In genomic region chr11:85759915-85760314, GRCh38 we compare ENCODE assay signal across 11 cellular contexts. TPM values are rescaled to one million over a fixed set of nuclear protein-coding genes. Genes with fewer than 3 reads are reported as not detected.
DNase-seq lines count a peak whose midpoint lies in the region; ATAC-seq and TF ChIP-seq lines count a peak whose summit lies in the region.
"Had no signal": no experiment of that assay in that cellular context is flagged by ENCODE, and none has a peak within 500 bp of the region (broad histone marks: within the 10 kb centered on the region; RNA-seq: fewer than 3 reads in every experiment).

No MANE protein-coding gene starts in this region.

- H3K27me3 Mint-ChIP-seq in CD4-positive, alpha-beta memory T cell: no peaks in the 10 kb centered on the region

- CTCF ChIA-PET in CD4-positive, alpha-beta memory T cell (lab: Charles Lee; ENCODE audit: partially characterized antibody): interaction anchor here (1.2 kb wide), 1 partner anchor 49 kb away, joined by 3 read pairs; no protein-coding TSS in a partner anchor

- peak overlapping the region in 1 of 8 donors; percentile 26 for H3K4me3 Mint-ChIP-seq in CD4-positive, alpha-beta memory T cell

- no peaks in the 10 kb centered on the region for H3K36me3 ChIP-seq in CD4-positive, alpha-beta memory T cell (ENCODE audit: insufficient read depth, low read length)
- H3K36me3 ChIP-seq in brain microvascular endothelial cell (replicated peaks): no peaks in the 10 kb centered on the region
- H3K36me3 ChIP-seq in left lung: no peaks in the 10 kb centered on the region

- H3K27ac Mint-ChIP-seq in CD4-positive, alpha-beta memory T cell: peak overlapping the region in 5 of 7 donors; percentile 2 to 32 (median 8)

- H3K27me3 ChIP-seq in CD4-positive, alpha-beta memory T cell (ENCODE audit: insufficient read depth, low read length): no peaks in the 10 kb centered on the region
- no peaks in the 10 kb centered on the region for H3K27me3 ChIP-seq in brain microvascular endothelial cell (replicated peaks)
- no peaks in the 10 kb centered on the region for H3K27me3 ChIP-seq in left lung

- no peak for TF ChIP-seq RAD21 in Ishikawa (IDR thresholded peaks at IDR 0.05; ENCODE audit: low read depth)

- intact Hi-C loops in CD4-positive, alpha-beta memory T cell (cut with micrococcal nuclease): no loop called here
- intact Hi-C loops in left lung (cut with DNase I): no loop called here

- H3K4me3 ChIP-seq in CD4-positive, alpha-beta memory T cell (ENCODE audit: low read length in 2 of 2): no peak overlapping the region
- H3K4me3 ChIP-seq in brain microvascular endothelial cell (ENCODE audit: low read depth, low read length): no peak overlapping the region
- no peak overlapping the region for H3K4me3 ChIP-seq in left lung

- peaks cover 3 to 14% of the 10 kb centered on the region in 2 donors for H3K36me3 Mint-ChIP-seq in CD4-positive, alpha-beta memory T cell

- H3K4me1 Mint-ChIP-seq in CD4-positive, alpha-beta memory T cell: peaks cover 44 to 86% (median 61%) of the 10 kb centered on the region in 4 donors

- H3K9me3 Mint-ChIP-seq in CD4-positive, alpha-beta memory T cell: no peaks in the 10 kb centered on the region

- no peak for TF ChIP-seq EP300 in Ishikawa (IDR thresholded peaks at IDR 0.05; ENCODE audit: borderline replicate concordance)

- TF ChIP-seq CTCF in brain microvascular endothelial cell (IDR thresholded peaks at IDR 0.05; ENCODE audit: low read depth, low read length, missing control alignments) (no peak), left lung (IDR thresholded peaks at IDR 0.05) (no peak)

- no peaks in the 10 kb centered on the region for H3K9me3 ChIP-seq in CD4-positive, alpha-beta memory T cell (ENCODE audit: control insufficient read depth in 1 of 2, low read length in 2 of 2)
- no peaks in the 10 kb centered on the region for H3K9me3 ChIP-seq in left lung

- H3K4me1 ChIP-seq in CD4-positive, alpha-beta memory T cell (ENCODE audit: insufficient read depth, low read length): peaks cover 50% of the 10 kb centered on the region
- no peaks in the 10 kb centered on the region for H3K4me1 ChIP-seq in left lung

- ATAC-seq in left lung: peak; percentile 26
- no peak for ATAC-seq in GM21619 (IDR thresholded peaks at IDR 0.05; ENCODE audit: unreplicated experiment)
- no peak for ATAC-seq in HG02973 (IDR thresholded peaks at IDR 0.05; ENCODE audit: unreplicated experiment)

- DNase-seq in CD4-positive, alpha-beta memory T cell: no peak
- peak; percentile 74 for DNase-seq in brain microvascular endothelial cell
- no peak for DNase-seq in left lung
- DNase-seq in activated CD8-positive, alpha-beta memory T cell treated with anti-CD3 and anti-CD28 coated beads, Interleukin-2, amount 50 U/mL, for 48 hours: no peak
- no peak for DNase-seq in NCI-H2107 treated with DMSO at 0.1 percent for 48 hours (lab: John Stamatoyannopoulos, UW; ENCODE audit: unreplicated experiment)
- DNase-seq: activated CD4-positive, alpha-beta T cell treated with anti-CD3 and anti-CD28 coated beads, Interleukin-2, amount 50 U/mL, for 48 hours; DMS153; NCI-H1105 treated with DMSO at 0.1 percent for 48 hours had no signal

- POLR2A ChIA-PET in CD4-positive, alpha-beta memory T cell (lab: Charles Lee; ENCODE audit: partially characterized antibody): interaction anchor here (0.8 kb wide), 1 partner anchor 15 kb away, joined by 3 read pairs; no protein-coding TSS in a partner anchor

- no peak overlapping the region for H3K27ac ChIP-seq in CD4-positive, alpha-beta memory T cell (ENCODE audit: low read depth, low read length)
- H3K27ac ChIP-seq in brain microvascular endothelial cell: no peak overlapping the region
- H3K27ac ChIP-seq in left lung: no peak overlapping the region

- in situ Hi-C loops in brain microvascular endothelial cell (cut with HindIII; ENCODE audit: low pct_ligation_motif_present, low sequenced_read_pairs): no loop called here

TF ChIP-seq in Ishikawa, 13 proteins besides CTCF, POLR2A, EP300 and RAD21:
- TF ChIP-seq CEBPB (IDR thresholded peaks at IDR 0.05): peak; percentile 36; the same call in 1 of the 2 replicates
- TF ChIP-seq FOXM1 (IDR thresholded peaks at IDR 0.05; ENCODE audit: borderline replicate concordance, low read depth): no peak

RNA-seq across cellular contexts. Expression of gene SYTL2, which starts 51.0 kb away (rescaled TPM):
- 10 to 100 TPM; 35.5 to 35.7 TPM for total RNA-seq in CD4-positive, alpha-beta memory T cell
- 10 to 100 TPM in 1 of 2 donors, 1 to 10 TPM in 1; 3.9 to 21.0 TPM for polyA plus RNA-seq in CD4-positive, alpha-beta memory T cell
- 10 to 100 TPM; 21.3 to 39.7 TPM for total RNA-seq in left lung
